Comparison of ENCODE assay signal across 8 cellular contexts in genomic region chr6:152552616-152553209, GRCh38.
DNase-seq lines count a peak whose midpoint lies in the region; ATAC-seq and TF ChIP-seq lines count a peak whose summit lies in the region.

No MANE protein-coding gene starts in this region.

- no peaks in the 10 kb centered on the region for H3K4me1 ChIP-seq in adipocyte (ENCODE audit: control insufficient read depth, insufficient read depth, low read length)
- no peaks in the 10 kb centered on the region for H3K4me1 ChIP-seq in left ventricle myocardium inferior

- TF ChIP-seq CTCF in left ventricle myocardium inferior (IDR thresholded peaks at IDR 0.05; ENCODE audit: borderline replicate concordance) = peak; percentile 89

- H3K9ac ChIP-seq in adipocyte (ENCODE audit: low read length) = no peak overlapping the region

- H3K9me3 ChIP-seq in adipocyte (ENCODE audit: control insufficient read depth, low read length) = peaks cover 12% of the 10 kb centered on the region
- H3K9me3 ChIP-seq in left ventricle myocardium inferior (replicated peaks) = peaks cover 13% of the 10 kb centered on the region

- H3K36me3 ChIP-seq in adipocyte (ENCODE audit: control insufficient read depth, insufficient read depth, low read length, severe bottlenecking) = no peaks in the 10 kb centered on the region
- no peaks in the 10 kb centered on the region for H3K36me3 ChIP-seq in left ventricle myocardium inferior

- no peak overlapping the region for H3K4me3 ChIP-seq in adipocyte (ENCODE audit: low read length)
- no peak overlapping the region for H3K4me3 ChIP-seq in left ventricle myocardium inferior

- no peak overlapping the region for H3K27ac ChIP-seq in left ventricle myocardium inferior (replicated peaks)

- peak; percentile 80 for ATAC-seq in GM19328 (IDR thresholded peaks at IDR 0.05; ENCODE audit: unreplicated experiment)
- peak; percentile 97 for ATAC-seq in HG03159 (IDR thresholded peaks at IDR 0.05; ENCODE audit: unreplicated experiment)
- ATAC-seq in sciatic nerve = peak; percentile 83

- H3K27me3 ChIP-seq in adipocyte (replicated peaks; ENCODE audit: control insufficient read depth, insufficient read depth, low read length) (no peaks in the 10 kb centered on the region), left ventricle myocardium inferior (ENCODE audit: low read depth) (no peaks in the 10 kb centered on the region)

- DNase-seq in DMS53 treated with DMSO at 0.1 percent for 48 hours (lab: John Stamatoyannopoulos, UW; ENCODE audit: unreplicated experiment) (peak; percentile 71), NCI-H748 (lab: John Stamatoyannopoulos, UW; ENCODE audit: unreplicated experiment) (peak; percentile 74), adipocyte (ENCODE audit: low read depth) (peak; percentile 84), left ventricle myocardium inferior (peak; percentile 57), sciatic nerve (ENCODE audit: low spot score) (peak; percentile 74)
- DNase-seq in activated CD4-positive, CD25-positive, alpha-beta regulatory T cell treated with anti-CD3 and anti-CD28 coated beads, Interleukin-2, amount 50 U/mL, for 72 hours = no peak

- intact Hi-C loops in left ventricle myocardium inferior (cut with micrococcal nuclease) = loop anchor here (2.0 kb wide), 1 partner anchor 90 kb away; no protein-coding TSS in a partner anchor
- intact Hi-C loops in sciatic nerve (cut with DNase I) = no loop called here
